ENCODE assay signal across 19 cellular contexts in the genomic region with DNA sequence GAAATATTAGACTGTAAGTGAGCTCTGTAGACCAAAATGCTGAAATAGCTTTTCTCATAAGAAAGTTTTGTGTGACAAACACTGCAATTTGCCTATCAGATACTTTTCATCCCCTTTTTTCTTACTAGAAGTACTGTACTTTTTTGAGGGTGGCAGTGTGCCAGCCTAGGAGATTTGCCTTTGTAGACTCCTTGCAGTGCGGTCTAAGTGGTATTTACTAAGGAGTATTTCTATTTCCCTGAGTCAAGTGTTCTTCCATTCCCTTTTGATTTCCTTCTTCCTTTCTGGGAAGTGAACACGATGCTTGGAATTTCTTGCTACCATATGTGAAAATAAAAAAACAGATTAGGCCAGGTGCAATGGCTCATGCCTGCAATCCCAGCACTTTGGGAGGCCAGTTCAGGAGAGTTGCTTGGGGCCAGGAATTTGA. TPM values are rescaled to one million over a fixed set of nuclear protein-coding genes. Genes with fewer than 3 reads are reported as not detected.
A peak's percentile ranks its signal among the peaks of the same experiment; 100 is the strongest.
DNase-seq lines count a peak whose midpoint lies in the region; ATAC-seq and TF ChIP-seq lines count a peak whose summit lies in the region.
"Had no signal": no experiment of that assay in that cellular context is flagged by ENCODE, and none has a peak within 500 bp of the region (broad histone marks: within the 10 kb centered on the region; RNA-seq: fewer than 3 reads in every experiment).

No MANE protein-coding gene starts in this region.

- no peaks in the 10 kb centered on the region for H4K20me1 ChIP-seq in SK-N-SH (ENCODE audit: insufficient read depth)

- H3K36me3 ChIP-seq in SK-N-SH (replicated peaks in 1 of 2; ENCODE audit: control insufficient read depth in 1 of 2, insufficient read depth in 2 of 2, low read length in 1 of 2) (peaks cover 0 to 21% of the 10 kb centered on the region in 2 experiments), RWPE2 (ENCODE audit: low read depth) (peaks cover 17% of the 10 kb centered on the region), gastrocnemius medialis (no peaks in the 10 kb centered on the region)
- H3K36me3 ChIP-seq: suprapubic skin, WERI-Rb-1 had no signal

- ATAC-seq in SK-N-SH treated with all-trans-retinoic acid at 6 μM for 48 hours (no peak), RWPE2 (ENCODE audit: low read depth) (peak; percentile 33), gastrocnemius medialis (peak in 1 of 2 donors; percentile 16), HG03439 (IDR thresholded peaks at IDR 0.05; ENCODE audit: unreplicated experiment) (no peak)
- ATAC-seq: effector memory CD8-positive, alpha-beta T cell; GM12878; T-cell had no signal

- DNase-seq in SK-N-SH (no peak), RWPE2 (ENCODE audit: low spot score) (no peak), foreskin fibroblast (peak; percentile 50 to 54), gastrocnemius medialis (no peak), MV-4-11 (lab: John Stamatoyannopoulos, UW) (no peak), NCI-H748 treated with DMSO at 0.1 percent for 48 hours (lab: John Stamatoyannopoulos, UW) (no peak)
- DNase-seq: activated effector memory CD4-positive, alpha-beta T cell treated with anti-CD3 and anti-CD28 coated beads, Interleukin-2, amount 50 U/mL, for 16 hours; CD4-positive, CD25-positive, alpha-beta regulatory T cell; effector memory CD8-positive, alpha-beta T cell; naive B cell; NCI-H146; NCI-H446 treated with DMSO at 0.1 percent for 48 hours; T-cell; WERI-Rb-1 had no signal

- H3K27me3 ChIP-seq in SK-N-SH (ENCODE audit: insufficient read depth) (no peaks in the 10 kb centered on the region), RWPE2 (ENCODE audit: insufficient read depth, poor library complexity, severe bottlenecking) (no peaks in the 10 kb centered on the region), gastrocnemius medialis (no peaks in the 10 kb centered on the region)
- H3K27me3 ChIP-seq: suprapubic skin had no signal

- H2AFZ ChIP-seq in SK-N-SH (ENCODE audit: low read depth) = no peak overlapping the region

- no peak for TF ChIP-seq POLR2A in gastrocnemius medialis (IDR thresholded peaks at IDR 0.05)

- in situ Hi-C loops in gastrocnemius medialis (cut with MboI; ENCODE audit: low sequenced_read_pairs in 4 of 4) = no loop called here

- TF ChIP-seq RAD21 in SK-N-SH (IDR thresholded peaks at IDR 0.05; ENCODE audit: low read length) = no peak

- TF ChIP-seq CTCF in SK-N-SH (IDR thresholded peaks at IDR 0.05) (no peak), RWPE2 (IDR thresholded peaks at IDR 0.05; ENCODE audit: poor library complexity, severe bottlenecking) (no peak), foreskin fibroblast (IDR thresholded peaks at IDR 0.05; ENCODE audit: low read depth, low read length) (no peak), gastrocnemius medialis (IDR thresholded peaks at IDR 0.05 in 4 of 5, conservative IDR thresholded peaks at IDR 0.05 in 1 of 5) (no peak)

- no peaks in the 10 kb centered on the region for H3K9me2 ChIP-seq in SK-N-SH

- intact Hi-C loops in gastrocnemius medialis (cut with DNase I; ENCODE audit: low total_unique reads) = no loop called here

- CTCF ChIA-PET in SK-N-SH (lab: Yijun Ruan, JAX) = no interaction called here

- no peaks in the 10 kb centered on the region for H3K9me3 ChIP-seq in SK-N-SH
- no peaks in the 10 kb centered on the region for H3K9me3 ChIP-seq in RWPE2 (ENCODE audit: severe bottlenecking)
- no peaks in the 10 kb centered on the region for H3K9me3 ChIP-seq in gastrocnemius medialis
- H3K9me3 ChIP-seq: suprapubic skin had no signal

- POLR2A ChIA-PET in SK-N-SH (lab: Yijun Ruan, JAX) = no interaction called here

- TF ChIP-seq EP300 in SK-N-SH (IDR thresholded peaks at IDR 0.05; ENCODE audit: borderline replicate concordance in 1 of 2, low read depth in 1 of 2, low read length in 1 of 2) = no peak

- peaks cover 94% of the 10 kb centered on the region for H3K79me2 ChIP-seq in SK-N-SH (ENCODE audit: insufficient read depth)

- H3K4me2 ChIP-seq in SK-N-SH = no peak overlapping the region
- H3K4me2 ChIP-seq: KMS-11 had no signal

- H3K4me1 ChIP-seq in SK-N-SH (ENCODE audit: control insufficient read depth in 1 of 2, insufficient read depth in 2 of 2, low read depth in 1 of 2, low read length in 1 of 2) (peaks cover 0 to 13% of the 10 kb centered on the region in 2 experiments; a peak in 2 of 4 replicates), RWPE2 (ENCODE audit: insufficient read depth, poor library complexity, severe bottlenecking) (peaks cover 72% of the 10 kb centered on the region), gastrocnemius medialis (peaks cover 88 to 93% of the 10 kb centered on the region in 2 donors)

- H3K4me3 ChIP-seq in SK-N-SH (ENCODE audit: low read depth in 2 of 2, low read length in 1 of 2) = no peak overlapping the region
- H3K4me3 ChIP-seq in RWPE2 (ENCODE audit: severe bottlenecking) = no peak overlapping the region
- H3K4me3 ChIP-seq in foreskin fibroblast (ENCODE audit: low read depth in 1 of 2, low read length in 2 of 2) = no peak overlapping the region
- H3K4me3 ChIP-seq in gastrocnemius medialis = no peak overlapping the region
- H3K4me3 ChIP-seq: GM12878, suprapubic skin had no signal

- no peak overlapping the region for H3K27ac ChIP-seq in SK-N-SH (ENCODE audit: low read depth in 2 of 2, low read length in 1 of 2)
- H3K27ac ChIP-seq in RWPE2 (ENCODE audit: poor library complexity, severe bottlenecking) = peak overlapping the region; percentile 96
- H3K27ac ChIP-seq in gastrocnemius medialis = peak overlapping the region; percentile 86 to 99 (median 96)
- H3K27ac ChIP-seq: KMS-11, suprapubic skin, WERI-Rb-1 had no signal

- peaks cover 13% of the 10 kb centered on the region for H3F3A ChIP-seq in SK-N-SH (replicated peaks; ENCODE audit: insufficient read depth)

- no peak overlapping the region for H3K9ac ChIP-seq in SK-N-SH
- H3K9ac ChIP-seq: KMS-11 had no signal

- 49% methylated on average over 2 of the region's 2 CpGs for WGBS in SK-N-SH (ENCODE audit: low lambda C conversion rate)

TF ChIP-seq in SK-N-SH, 30 proteins besides CTCF, POLR2A, EP300 and RAD21:
- TF ChIP-seq, protein P1, sequence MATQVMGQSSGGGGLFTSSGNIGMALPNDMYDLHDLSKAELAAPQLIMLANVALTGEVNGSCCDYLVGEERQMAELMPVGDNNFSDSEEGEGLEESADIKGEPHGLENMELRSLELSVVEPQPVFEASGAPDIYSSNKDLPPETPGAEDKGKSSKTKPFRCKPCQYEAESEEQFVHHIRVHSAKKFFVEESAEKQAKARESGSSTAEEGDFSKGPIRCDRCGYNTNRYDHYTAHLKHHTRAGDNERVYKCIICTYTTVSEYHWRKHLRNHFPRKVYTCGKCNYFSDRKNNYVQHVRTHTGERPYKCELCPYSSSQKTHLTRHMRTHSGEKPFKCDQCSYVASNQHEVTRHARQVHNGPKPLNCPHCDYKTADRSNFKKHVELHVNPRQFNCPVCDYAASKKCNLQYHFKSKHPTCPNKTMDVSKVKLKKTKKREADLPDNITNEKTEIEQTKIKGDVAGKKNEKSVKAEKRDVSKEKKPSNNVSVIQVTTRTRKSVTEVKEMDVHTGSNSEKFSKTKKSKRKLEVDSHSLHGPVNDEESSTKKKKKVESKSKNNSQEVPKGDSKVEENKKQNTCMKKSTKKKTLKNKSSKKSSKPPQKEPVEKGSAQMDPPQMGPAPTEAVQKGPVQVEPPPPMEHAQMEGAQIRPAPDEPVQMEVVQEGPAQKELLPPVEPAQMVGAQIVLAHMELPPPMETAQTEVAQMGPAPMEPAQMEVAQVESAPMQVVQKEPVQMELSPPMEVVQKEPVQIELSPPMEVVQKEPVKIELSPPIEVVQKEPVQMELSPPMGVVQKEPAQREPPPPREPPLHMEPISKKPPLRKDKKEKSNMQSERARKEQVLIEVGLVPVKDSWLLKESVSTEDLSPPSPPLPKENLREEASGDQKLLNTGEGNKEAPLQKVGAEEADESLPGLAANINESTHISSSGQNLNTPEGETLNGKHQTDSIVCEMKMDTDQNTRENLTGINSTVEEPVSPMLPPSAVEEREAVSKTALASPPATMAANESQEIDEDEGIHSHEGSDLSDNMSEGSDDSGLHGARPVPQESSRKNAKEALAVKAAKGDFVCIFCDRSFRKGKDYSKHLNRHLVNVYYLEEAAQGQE (IDR thresholded peaks at IDR 0.05; ENCODE audit: low read depth, low read length) = no peak
- peak; percentile 11; the same call in 1 of the 2 replicates for TF ChIP-seq TCF12 (IDR thresholded peaks at IDR 0.05)

TF ChIP-seq in SK-N-SH treated with all-trans-retinoic acid at 6 μM for 48 hours, 23 proteins besides CTCF, POLR2A, EP300 and RAD21:
- no peak for TF ChIP-seq ZNF70 (CRISPR knock-in tag; IDR thresholded peaks at IDR 0.05)
- TF ChIP-seq, protein P2, sequence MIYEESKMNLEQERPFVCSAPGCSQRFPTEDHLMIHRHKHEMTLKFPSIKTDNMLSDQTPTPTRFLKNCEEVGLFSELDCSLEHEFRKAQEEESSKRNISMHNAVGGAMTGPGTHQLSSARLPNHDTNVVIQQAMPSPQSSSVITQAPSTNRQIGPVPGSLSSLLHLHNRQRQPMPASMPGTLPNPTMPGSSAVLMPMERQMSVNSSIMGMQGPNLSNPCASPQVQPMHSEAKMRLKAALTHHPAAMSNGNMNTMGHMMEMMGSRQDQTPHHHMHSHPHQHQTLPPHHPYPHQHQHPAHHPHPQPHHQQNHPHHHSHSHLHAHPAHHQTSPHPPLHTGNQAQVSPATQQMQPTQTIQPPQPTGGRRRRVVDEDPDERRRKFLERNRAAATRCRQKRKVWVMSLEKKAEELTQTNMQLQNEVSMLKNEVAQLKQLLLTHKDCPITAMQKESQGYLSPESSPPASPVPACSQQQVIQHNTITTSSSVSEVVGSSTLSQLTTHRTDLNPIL (CRISPR knock-in tag; IDR thresholded peaks at IDR 0.05; ENCODE audit: low read depth) = no peak
- TF ChIP-seq ESRRG (CRISPR knock-in tag; IDR thresholded peaks at IDR 0.05) = no peak

RNA-seq across cellular contexts. Expression of a gene that starts 34.6 kb away (rescaled TPM):
- 36.7 and 39.2 TPM in 2 replicates for polyA plus RNA-seq in SK-N-SH (2012; rRNA removed)
- 24.7 and 31.6 TPM in 2 replicates for polyA plus RNA-seq in SK-N-SH (2012; cell fraction: cytosol; rRNA removed)
- polyA plus RNA-seq in SK-N-SH (2012; cell fraction: nucleus; rRNA removed) = 31.7 and 51.1 TPM in 2 replicates
- 100 to 1,000 TPM; 473 to 833 (median 673) TPM for total RNA-seq in gastrocnemius medialis

Comparison
In these comparisons a context has a peak if more than half of its experiments do, and no peak if none do; other contexts are left out.
1. DNase-seq: peak in foreskin fibroblast (2 of 2); none in SK-N-SH (single experiment), RWPE2 (single experiment), gastrocnemius medialis (0 of 2), MV-4-11 (single experiment) and NCI-H748 treated with DMSO at 0.1 percent for 48 hours (single experiment).
2. H3K27ac ChIP-seq: peak in RWPE2 (single experiment) and gastrocnemius medialis (4 of 4); none in SK-N-SH (0 of 2).